ENCODE assay signal across 1 cellular context in the genomic region with DNA sequence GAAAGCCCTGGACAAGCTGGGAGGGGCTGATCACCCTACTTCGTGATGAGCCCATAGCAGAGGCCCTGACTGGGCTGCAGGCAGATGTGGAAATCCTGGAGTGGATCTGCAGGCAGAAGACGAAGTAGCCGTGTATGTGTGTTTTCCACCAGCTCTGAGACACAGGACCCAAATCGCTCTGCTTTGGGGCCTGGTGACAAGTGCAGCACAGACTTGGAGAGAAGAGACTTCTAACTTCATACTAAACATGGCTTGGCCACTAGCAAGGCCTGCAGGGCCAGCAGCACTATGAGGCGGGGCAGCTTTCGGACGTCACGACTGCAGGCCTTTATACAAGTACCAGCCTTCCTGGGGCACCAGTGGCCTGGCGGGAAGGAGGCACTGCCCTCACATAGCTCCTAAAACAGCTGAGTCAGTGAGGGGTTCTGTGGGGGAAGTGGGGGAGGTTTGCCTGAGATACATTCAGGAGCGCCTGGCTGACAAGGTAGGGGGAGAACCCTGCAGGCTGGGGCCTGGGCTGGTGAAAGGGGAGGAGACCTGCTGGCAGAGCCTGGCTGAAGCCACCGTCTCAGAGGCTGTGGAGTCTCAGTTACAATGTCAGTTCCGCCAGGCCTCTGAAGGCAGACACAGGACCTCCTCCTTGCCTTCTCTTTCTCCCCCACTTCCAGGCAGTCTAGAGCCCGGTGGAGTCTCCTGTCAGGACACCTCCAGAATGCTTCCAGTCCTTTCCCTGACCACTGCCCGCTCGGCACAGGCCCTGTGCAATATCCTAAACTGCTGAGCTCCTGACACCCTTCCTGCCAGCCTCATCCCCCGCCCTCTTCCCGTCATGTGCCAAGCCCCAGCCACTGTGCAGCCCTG.
TF ChIP-seq lines count a peak whose summit lies in the region.

No MANE protein-coding gene starts in this region.

TF ChIP-seq in HEK293, 187 proteins besides CTCF, POLR2A, EP300 and RAD21 (continued from another document):
- TF ChIP-seq, protein P1, sequence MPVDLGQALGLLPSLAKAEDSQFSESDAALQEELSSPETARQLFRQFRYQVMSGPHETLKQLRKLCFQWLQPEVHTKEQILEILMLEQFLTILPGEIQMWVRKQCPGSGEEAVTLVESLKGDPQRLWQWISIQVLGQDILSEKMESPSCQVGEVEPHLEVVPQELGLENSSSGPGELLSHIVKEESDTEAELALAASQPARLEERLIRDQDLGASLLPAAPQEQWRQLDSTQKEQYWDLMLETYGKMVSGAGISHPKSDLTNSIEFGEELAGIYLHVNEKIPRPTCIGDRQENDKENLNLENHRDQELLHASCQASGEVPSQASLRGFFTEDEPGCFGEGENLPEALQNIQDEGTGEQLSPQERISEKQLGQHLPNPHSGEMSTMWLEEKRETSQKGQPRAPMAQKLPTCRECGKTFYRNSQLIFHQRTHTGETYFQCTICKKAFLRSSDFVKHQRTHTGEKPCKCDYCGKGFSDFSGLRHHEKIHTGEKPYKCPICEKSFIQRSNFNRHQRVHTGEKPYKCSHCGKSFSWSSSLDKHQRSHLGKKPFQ (tag by site-specific recombination; IDR thresholded peaks at IDR 0.05) = no peak
